9 cellular contexts compared by ENCODE assay signal in genomic region chr14:20971705-20972021, GRCh38. TPM values are rescaled to one million over a fixed set of nuclear protein-coding genes. Genes with fewer than 3 reads are reported as not detected.
DNase-seq lines count a peak whose midpoint lies in the region; ATAC-seq and TF ChIP-seq lines count a peak whose summit lies in the region.
"Had no signal": no experiment of that assay in that cellular context is flagged by ENCODE, and none has a peak within 500 bp of the region (broad histone marks: within the 10 kb centered on the region; RNA-seq: fewer than 3 reads in every experiment).

No MANE protein-coding gene starts in this region.

- H4K20me1 ChIP-seq in BLaER1 = no peaks in the 10 kb centered on the region

- H3K4me3 ChIP-seq in BLaER1 (peak overlapping the region; percentile 77), adipocyte (ENCODE audit: low read length) (peak overlapping the region; percentile 87), lower lobe of right lung (peak overlapping the region; percentile 72)

- H3K27me3 ChIP-seq in BLaER1 = no peaks in the 10 kb centered on the region
- H3K27me3 ChIP-seq in adipocyte (replicated peaks; ENCODE audit: control insufficient read depth, insufficient read depth, low read length) = peaks cover 18% of the 10 kb centered on the region
- no peaks in the 10 kb centered on the region for H3K27me3 ChIP-seq in lower lobe of right lung (ENCODE audit: low read depth)

- H3K9ac ChIP-seq in BLaER1 (peak overlapping the region; percentile 80; the same call in 1 of the 2 replicates), adipocyte (ENCODE audit: low read length) (peak overlapping the region; percentile 87)

- H3K4me2 ChIP-seq in BLaER1 = peak overlapping the region; percentile 95

- H3K9me3 ChIP-seq in BLaER1 = no peaks in the 10 kb centered on the region
- no peaks in the 10 kb centered on the region for H3K9me3 ChIP-seq in adipocyte (ENCODE audit: control insufficient read depth, low read length)
- H3K9me3 ChIP-seq in lower lobe of right lung = no peaks in the 10 kb centered on the region

- peaks cover 9% of the 10 kb centered on the region; the same call in 1 of the 2 replicates for H3K4me1 ChIP-seq in BLaER1
- peaks cover 17% of the 10 kb centered on the region for H3K4me1 ChIP-seq in adipocyte (ENCODE audit: control insufficient read depth, insufficient read depth, low read length)
- H3K4me1 ChIP-seq in lower lobe of right lung = peaks cover 12% of the 10 kb centered on the region

- H3K36me3 ChIP-seq in BLaER1 (no peaks in the 10 kb centered on the region), adipocyte (ENCODE audit: control insufficient read depth, insufficient read depth, low read length, severe bottlenecking) (no peaks in the 10 kb centered on the region), lower lobe of right lung (no peaks in the 10 kb centered on the region)

- intact Hi-C loops in lower lobe of right lung (cut with DNase I) = no loop called here

- CTCF ChIA-PET in HEK293T (lab: Yijun Ruan, JAX) = interaction anchor here (0.6 to 3.8 kb wide), 21 partner anchors 11 to 408 kb away, joined by 3 to 49 read pairs (median 6); no protein-coding TSS in a partner anchor

- POLR2A ChIA-PET in HEK293T (lab: Yijun Ruan, JAX) = interaction anchor here (0.6 to 3.3 kb wide), 22 partner anchors 10 to 296 kb away, joined by 3 to 30 read pairs (median 4); partner anchors contain the start of genes RNASE2 and SLC39A2

- TF ChIP-seq CTCF in lower lobe of right lung (IDR thresholded peaks at IDR 0.05) = no peak

- DNase-seq in adipocyte (ENCODE audit: low read depth) = no peak
- DNase-seq in lower lobe of right lung = no peak
- DNase-seq in NCI-H2227 (lab: John Stamatoyannopoulos, UW; ENCODE audit: unreplicated experiment) = no peak
- no peak for DNase-seq in stimulated activated CD8-positive, alpha-beta memory T cell treated with anti-CD3 and anti-CD28 coated beads, Interleukin-4, amount 100 ng/mL, for 48 hours
- no peak for DNase-seq in HEK293T (ENCODE audit: extremely low spot score)

- no peak overlapping the region for H3K27ac ChIP-seq in BLaER1
- peak overlapping the region; percentile 70 for H3K27ac ChIP-seq in lower lobe of right lung

- ATAC-seq in HG02571 (IDR thresholded peaks at IDR 0.05; ENCODE audit: unreplicated experiment) (peak; percentile 12), lower lobe of right lung (peak in 1 of 2 donors; percentile 52), HG03108 (IDR thresholded peaks at IDR 0.05; ENCODE audit: unreplicated experiment) (no peak)

TF ChIP-seq in HEK293T, 16 proteins besides CTCF, POLR2A, EP300 and RAD21:
- no peak for TF ChIP-seq L3MBTL2 (conservative IDR thresholded peaks at IDR 0.05)
- TF ChIP-seq, protein P1, sequence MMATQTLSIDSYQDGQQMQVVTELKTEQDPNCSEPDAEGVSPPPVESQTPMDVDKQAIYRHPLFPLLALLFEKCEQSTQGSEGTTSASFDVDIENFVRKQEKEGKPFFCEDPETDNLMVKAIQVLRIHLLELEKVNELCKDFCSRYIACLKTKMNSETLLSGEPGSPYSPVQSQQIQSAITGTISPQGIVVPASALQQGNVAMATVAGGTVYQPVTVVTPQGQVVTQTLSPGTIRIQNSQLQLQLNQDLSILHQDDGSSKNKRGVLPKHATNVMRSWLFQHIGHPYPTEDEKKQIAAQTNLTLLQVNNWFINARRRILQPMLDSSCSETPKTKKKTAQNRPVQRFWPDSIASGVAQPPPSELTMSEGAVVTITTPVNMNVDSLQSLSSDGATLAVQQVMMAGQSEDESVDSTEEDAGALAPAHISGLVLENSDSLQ (IDR thresholded peaks at IDR 0.05) = no peak
- no peak for TF ChIP-seq HDGF (IDR thresholded peaks at IDR 0.05; ENCODE audit: borderline replicate concordance)
- TF ChIP-seq SUZ12 (IDR thresholded peaks at IDR 0.05) = no peak
- no peak for TF ChIP-seq FOXK2 (IDR thresholded peaks at IDR 0.05)
- no peak for TF ChIP-seq SP1 (IDR thresholded peaks at IDR 0.05)
- no peak for TF ChIP-seq BHLHE40 (IDR thresholded peaks at IDR 0.05; ENCODE audit: borderline replicate concordance)
- TF ChIP-seq LEF1 (IDR thresholded peaks at IDR 0.05; ENCODE audit: borderline replicate concordance) = no peak
- no peak for TF ChIP-seq FOXM1 (IDR thresholded peaks at IDR 0.05; ENCODE audit: borderline replicate concordance)
- TF ChIP-seq ELF4 (IDR thresholded peaks at IDR 0.05) = no peak
- no peak for TF ChIP-seq FOXA1 (IDR thresholded peaks at IDR 0.05)
- no peak for TF ChIP-seq ZNF384 (IDR thresholded peaks at IDR 0.05)
- no peak for TF ChIP-seq ARNT (IDR thresholded peaks at IDR 0.05)
- TF ChIP-seq TARDBP (IDR thresholded peaks at IDR 0.05) = no peak
- TF ChIP-seq NFRKB (IDR thresholded peaks at IDR 0.05) = no peak
- TF ChIP-seq CTBP1 (IDR thresholded peaks at IDR 0.05; ENCODE audit: borderline replicate concordance) = no peak

RNA-seq across cellular contexts. Expression of gene RNASE2, which starts 16.4 kb away (rescaled TPM):
- 6.0 TPM for total RNA-seq in lower lobe of right lung
- total RNA-seq: dermis microvascular lymphatic vessel endothelial cell had no signal

RNA-seq across cellular contexts. Expression of gene METTL17, which starts 18.1 kb away (rescaled TPM):
- 62.2 TPM for total RNA-seq in lower lobe of right lung

RNA-seq across cellular contexts. Expression of gene SLC39A2, which starts 27.4 kb away (rescaled TPM):
- not detected for total RNA-seq in lower lobe of right lung
- total RNA-seq: dermis microvascular lymphatic vessel endothelial cell had no signal

RNA-seq across cellular contexts. Expression of gene NDRG2, which starts 53.2 kb away (rescaled TPM):
- 92.7 TPM for total RNA-seq in lower lobe of right lung

RNA-seq across cellular contexts. Expression of gene TPPP2, which starts 58.4 kb away (rescaled TPM):
- total RNA-seq in lower lobe of right lung = not detected
- total RNA-seq: dermis microvascular lymphatic vessel endothelial cell had no signal
